In the genomic region with DNA sequence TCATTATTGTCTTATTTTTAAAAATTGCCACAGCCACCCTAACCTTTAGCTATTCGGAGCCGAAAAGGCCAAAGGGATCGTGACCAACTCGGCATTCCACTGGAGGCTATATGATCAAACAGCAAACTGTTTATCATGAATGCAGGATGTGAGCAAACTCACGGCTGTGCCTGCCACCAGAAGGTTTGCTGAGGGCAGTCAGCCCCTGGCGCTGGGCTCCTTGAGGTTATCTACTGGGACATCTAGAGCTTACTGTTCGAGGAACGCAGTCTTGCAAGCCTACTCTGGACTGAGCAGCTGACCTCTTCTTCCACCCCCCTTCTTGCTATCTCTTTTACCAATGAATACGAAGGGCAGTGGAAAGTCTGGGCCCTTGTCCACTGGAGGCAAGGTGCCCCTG, we compare ENCODE assay signal across 29 cellular contexts.
"Had no signal": no experiment of that assay in that cellular context is flagged by ENCODE, and none has a peak within 500 bp of the region (broad histone marks: within the 10 kb centered on the region; RNA-seq: fewer than 3 reads in every experiment).

No MANE protein-coding gene starts in this region.

- H3K9me3 ChIP-seq: neutrophil, pancreas, prostate gland, right lobe of liver, suprapubic skin, testis, tibial artery, transverse colon, upper lobe of left lung, vagina had no signal

- ATAC-seq: naive thymus-derived CD8-positive, alpha-beta T cell; natural killer cell treated with Interleukin-12 subunit alpha and Interleukin-12 subunit beta and Interleukin-15 and Interleukin-18, amount 100 ng/mL, for 72 hours; pancreas; right cardiac atrium; right lobe of liver; stimulated activated memory B cell treated with anti-CD40 and anti-IgM and Interleukin-4, amounts not matched to agents 10 μg/mL and 1 μg/mL and 100 μg/mL, for 72 hours; stimulated activated naive CD8-positive, alpha-beta T cell treated with anti-CD3 and anti-CD28 coated beads, Interleukin-15, amount 100 ng/mL, for 72 hours; stimulated activated naive CD8-positive, alpha-beta T cell treated with anti-CD3 and anti-CD28 coated beads, Interleukin-15, Interleukin-2, amounts not matched to agents 100 U/mL and 50 U/mL, for 24 hours had no signal

- H3K27me3 ChIP-seq: neutrophil, pancreas, right lobe of liver, sigmoid colon, suprapubic skin, testis, tibial artery, transverse colon, upper lobe of left lung, vagina had no signal

- H3K27ac ChIP-seq: neutrophil, pancreas, prostate gland, right lobe of liver, sigmoid colon, suprapubic skin, testis, tibial artery, transverse colon, upper lobe of left lung, vagina had no signal

- H3K36me3 ChIP-seq: neutrophil, pancreas, prostate gland, right lobe of liver, sigmoid colon, suprapubic skin, tibial artery, transverse colon, upper lobe of left lung, vagina had no signal

- H3K4me3 ChIP-seq: pancreas, prostate gland, right lobe of liver, sigmoid colon, suprapubic skin, testis, tibial artery, transverse colon, upper lobe of left lung, vagina had no signal

- DNase-seq: naive B cell; naive thymus-derived CD8-positive, alpha-beta T cell; nephron progenitor cell; nucleus accumbens; pancreas; retina; right lobe of liver; sigmoid colon; small intestine; stimulated activated CD4-positive, alpha-beta T cell treated with anti-CD3 and anti-CD28 coated beads, Interleukin-12 subunit alpha, Interleukin-12 subunit beta, amount 100 ng/mL, for 4 hours; stimulated activated CD4-positive, alpha-beta T cell treated with anti-CD3 and anti-CD28 coated beads, Interleukin-1b, Interleukin-23, amount 100 ng/mL, for 48 hours; stimulated activated CD4-positive, alpha-beta T cell treated with anti-CD3 and anti-CD28 coated beads, Interleukin-4, amount 100 ng/mL, for 1 hour; stimulated activated CD4-positive, alpha-beta T cell treated with anti-CD3 and anti-CD28 coated beads, Interleukin-4, amount 100 ng/mL, for 4 hours; stimulated activated CD8-positive, alpha-beta memory T cell treated with anti-CD3 and anti-CD28 coated beads, Interleukin-4, amount 100 ng/mL, for 48 hours; stimulated activated naive CD4-positive, alpha-beta T cell; stimulated activated naive CD8-positive, alpha-beta T cell treated with anti-CD3 and anti-CD28 coated beads, Interleukin-15, amount 100 ng/mL, for 72 hours; stimulated activated naive CD8-positive, alpha-beta T cell treated with anti-CD3 and anti-CD28 coated beads, Interleukin-15, Interleukin-2, amounts not matched to agents 100 U/mL and 50 U/mL, for 24 hours; substantia nigra; testis; tibial artery; transverse colon; upper lobe of left lung had no signal

- H3K4me1 ChIP-seq: prostate gland, suprapubic skin, vagina had no signal
